Comparison of ENCODE assay signal across 8 cellular contexts in genomic region chr6:157946865-157947532, GRCh38. TPM values are rescaled to one million over a fixed set of nuclear protein-coding genes. Genes with fewer than 3 reads are reported as not detected.
A peak's percentile ranks its signal among the peaks of the same experiment; 100 is the strongest.
DNase-seq lines count a peak whose midpoint lies in the region; ATAC-seq and TF ChIP-seq lines count a peak whose summit lies in the region.

No MANE protein-coding gene starts in this region.

- H3K36me3 ChIP-seq in BE2C, result no peaks in the 10 kb centered on the region
- no peaks in the 10 kb centered on the region for H3K36me3 ChIP-seq in prostate gland

- H3K4me1 ChIP-seq in BE2C (no peaks in the 10 kb centered on the region), prostate gland (replicated peaks) (no peaks in the 10 kb centered on the region)

- peak; percentile 69 for ATAC-seq in GM19351 (IDR thresholded peaks at IDR 0.05; ENCODE audit: unreplicated experiment)
- ATAC-seq in esophagus mucosa, result peak; percentile 44
- no peak for ATAC-seq in HG03139 (IDR thresholded peaks at IDR 0.05; ENCODE audit: unreplicated experiment)
- no peak for ATAC-seq in GM18870 (IDR thresholded peaks at IDR 0.05; ENCODE audit: unreplicated experiment)
- no peak for ATAC-seq in HG03135 (IDR thresholded peaks at IDR 0.05; ENCODE audit: unreplicated experiment)

- 40% methylated on average over 5 of the region's 5 CpGs for WGBS in prostate gland

- TF ChIP-seq CTCF in BE2C (IDR thresholded peaks at IDR 0.05; ENCODE audit: low read depth, low read length) (peak; percentile 95), prostate gland (IDR thresholded peaks at IDR 0.05) (peak in 3 of 4 experiments; percentile 24 to 47 (median 31))

- no peak for TF ChIP-seq POLR2A in prostate gland (IDR thresholded peaks at IDR 0.05)

- intact Hi-C loops in prostate gland (cut with DNase I), result loop anchor here (10.0 kb wide), 1 partner anchor 192 kb away; no protein-coding TSS in a partner anchor

- H3K27ac ChIP-seq in prostate gland, result no peak overlapping the region

- H3K27me3 ChIP-seq in BE2C, result no peaks in the 10 kb centered on the region
- H3K27me3 ChIP-seq in prostate gland (replicated peaks; ENCODE audit: insufficient read depth), result no peaks in the 10 kb centered on the region

- DNase-seq in BE2C, result no peak
- peak; percentile 45 for DNase-seq in RKO (ENCODE audit: low spot score)
- no peak for DNase-seq in prostate gland (ENCODE audit: low spot score)

- no peak overlapping the region for H3K4me3 ChIP-seq in BE2C (ENCODE audit: low read depth, low read length)
- H3K4me3 ChIP-seq in prostate gland, result no peak overlapping the region

- H3K9me3 ChIP-seq in BE2C, result no peaks in the 10 kb centered on the region
- H3K9me3 ChIP-seq in prostate gland, result no peaks in the 10 kb centered on the region

RNA-seq across cellular contexts. Expression of gene SYNJ2, which starts 34.7 kb away (rescaled TPM):
- polyA plus RNA-seq in BE2C (2012; ENCODE audit: insufficient read depth, insufficient read length, low read depth), result 9.9 TPM
- total RNA-seq in esophagus mucosa (12.9 TPM), prostate gland (10 to 100 TPM; 19.7 to 19.9 TPM)

Comparison
In these comparisons a context has a peak if more than half of its experiments do, and no peak if none do; other contexts are left out.
1. ATAC-seq: peak in GM19351 (single experiment) and esophagus mucosa (single experiment); none in HG03139 (single experiment), GM18870 (single experiment) and HG03135 (single experiment).